8 cellular contexts compared by ENCODE assay signal in the genomic region with DNA sequence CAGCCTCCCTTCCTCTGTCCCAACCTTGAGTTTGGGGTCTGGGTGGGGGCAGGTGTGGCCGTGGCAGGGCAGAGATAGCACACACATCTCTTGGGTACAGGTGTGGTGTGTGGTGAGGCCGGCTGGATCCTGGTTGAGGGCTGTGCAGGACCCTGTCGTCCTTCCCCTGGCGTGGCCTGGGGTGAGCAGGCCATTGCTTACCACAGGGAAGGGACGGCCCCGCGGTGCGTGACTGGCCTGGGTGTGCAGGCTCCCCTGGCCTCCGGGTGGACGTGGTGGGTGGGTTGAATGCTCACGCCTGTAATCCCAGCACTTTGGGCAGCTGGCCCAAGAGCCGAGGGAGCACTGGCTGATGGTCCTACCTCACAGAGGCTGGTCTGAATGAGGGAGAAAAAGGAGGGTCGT. TPM values are rescaled to one million over a fixed set of nuclear protein-coding genes. Genes with fewer than 3 reads are reported as not detected.
DNase-seq lines count a peak whose midpoint lies in the region; ATAC-seq, FAIRE-seq and TF ChIP-seq lines count a peak whose summit lies in the region.
"Had no signal": no experiment of that assay in that cellular context is flagged by ENCODE, and none has a peak within 500 bp of the region (broad histone marks: within the 10 kb centered on the region; RNA-seq: fewer than 3 reads in every experiment).

No MANE protein-coding gene starts in this region.

- no peak overlapping the region for H2AFZ ChIP-seq in keratinocyte (ENCODE audit: control insufficient read depth, low read length)

- H3K36me3 Mint-ChIP-seq in HFFc6 (ENCODE audit: low read depth) = no peaks in the 10 kb centered on the region
- H3K36me3 Mint-ChIP-seq in activated naive CD8-positive, alpha-beta T cell treated with anti-CD3 and anti-CD28 coated beads, Interleukin-2, amount 10 ng/mL, durations not matched to agents 7 days and 5 days = no peaks in the 10 kb centered on the region

- H3K4me2 ChIP-seq in keratinocyte (ENCODE audit: control insufficient read depth, extremely low read depth, insufficient read depth, low read depth, low read length) = peak overlapping the region; percentile 83

- H3K4me1 ChIP-seq in keratinocyte (ENCODE audit: control insufficient read depth, extremely low read depth, insufficient read depth, low read length) = peaks cover 20% of the 10 kb centered on the region

- no peaks in the 10 kb centered on the region for H3K27me3 ChIP-seq in keratinocyte (ENCODE audit: control insufficient read depth, extremely low read depth, insufficient read depth, low read length)

- ATAC-seq in activated naive CD8-positive, alpha-beta T cell treated with anti-CD3 and anti-CD28 coated beads, Interleukin-2, amount 10 ng/mL, durations not matched to agents 7 days and 5 days (ENCODE audit: low read depth) = no peak
- ATAC-seq in stimulated activated naive CD8-positive, alpha-beta T cell treated with anti-CD3 and anti-CD28 coated beads, Interleukin-15, amount 100 ng/mL, for 72 hours = no peak
- no peak for ATAC-seq in HG03025 (IDR thresholded peaks at IDR 0.05; ENCODE audit: low FRiP score, unreplicated experiment)

- DNase-seq in HFFc6 = no peak
- no peak for DNase-seq in activated naive CD8-positive, alpha-beta T cell treated with anti-CD3 and anti-CD28 coated beads, Interleukin-2, amount 10 ng/mL, durations not matched to agents 7 days and 5 days
- DNase-seq in keratinocyte (ENCODE audit: low read depth, low spot score) = no peak
- no peak for DNase-seq in stimulated activated naive CD8-positive, alpha-beta T cell treated with anti-CD3 and anti-CD28 coated beads, Interleukin-15, amount 100 ng/mL, for 72 hours
- DNase-seq in hepatic stellate cell (ENCODE audit: low spot score) = no peak
- no peak for DNase-seq in NCI-H1436 (lab: John Stamatoyannopoulos, UW)
- DNase-seq: activated CD4-positive, alpha-beta T cell treated with anti-CD3 and anti-CD28 coated beads for 1 hour had no signal

- H3K27ac Mint-ChIP-seq in HFFc6 = peak overlapping the region; percentile 13
- no peak overlapping the region for H3K27ac Mint-ChIP-seq in activated naive CD8-positive, alpha-beta T cell treated with anti-CD3 and anti-CD28 coated beads, Interleukin-2, amount 10 ng/mL, durations not matched to agents 7 days and 5 days
- H3K27ac Mint-ChIP-seq in stimulated activated naive CD8-positive, alpha-beta T cell treated with anti-CD3 and anti-CD28 coated beads, Interleukin-15, amount 100 ng/mL, for 72 hours = peak overlapping the region; percentile 8 to 82

- peaks cover 0 to 5% of the 10 kb centered on the region in 2 experiments for H3K36me3 ChIP-seq in keratinocyte (ENCODE audit: control insufficient read depth in 2 of 2, extremely low read depth in 1 of 2, insufficient read depth in 2 of 2, low read length in 2 of 2)

- no peak for TF ChIP-seq CTCF in HFFc6 (IDR thresholded peaks at IDR 0.05)
- no peak for TF ChIP-seq CTCF in keratinocyte (optimal IDR thresholded peaks at IDR 0.05 in 1 of 3, IDR thresholded peaks at IDR 0.05 in 1 of 3, conservative IDR thresholded peaks at IDR 0.05 in 1 of 3; ENCODE audit: extremely low read depth in 1 of 3, insufficient read depth in 2 of 3, low read length in 3 of 3)

- H3K4me3 Mint-ChIP-seq in HFFc6 = peak overlapping the region; percentile 82
- peak overlapping the region; percentile 83 for H3K4me3 Mint-ChIP-seq in activated naive CD8-positive, alpha-beta T cell treated with anti-CD3 and anti-CD28 coated beads, Interleukin-2, amount 10 ng/mL, durations not matched to agents 7 days and 5 days
- peak overlapping the region; percentile 76 to 84 for H3K4me3 Mint-ChIP-seq in stimulated activated naive CD8-positive, alpha-beta T cell treated with anti-CD3 and anti-CD28 coated beads, Interleukin-15, amount 100 ng/mL, for 72 hours

- peak overlapping the region; percentile 68 to 91 (median 68) for H3K4me3 ChIP-seq in keratinocyte (ENCODE audit: control insufficient read depth in 2 of 3, extremely low read depth in 1 of 3, insufficient read depth in 2 of 3, low read depth in 1 of 3, low read length in 3 of 3)

- peaks cover 42% of the 10 kb centered on the region for H3K79me2 ChIP-seq in keratinocyte (ENCODE audit: control insufficient read depth, insufficient read depth, low read length)

- H3K4me1 Mint-ChIP-seq in HFFc6 (ENCODE audit: low read depth) = peaks cover 19% of the 10 kb centered on the region
- H3K4me1 Mint-ChIP-seq in activated naive CD8-positive, alpha-beta T cell treated with anti-CD3 and anti-CD28 coated beads, Interleukin-2, amount 10 ng/mL, durations not matched to agents 7 days and 5 days = peaks cover 18% of the 10 kb centered on the region
- peaks cover 42% of the 10 kb centered on the region for H3K4me1 Mint-ChIP-seq in stimulated activated naive CD8-positive, alpha-beta T cell treated with anti-CD3 and anti-CD28 coated beads, Interleukin-15, amount 100 ng/mL, for 72 hours

- no peaks in the 10 kb centered on the region for H3K9me1 ChIP-seq in keratinocyte (ENCODE audit: control insufficient read depth, extremely low read depth, insufficient read depth, low read length)

- dilution Hi-C loops in keratinocyte (cut with MboI; ENCODE audit: extremely low pct_ligation_motif_present, low sequenced_read_pairs) = no loop called here

- peak; percentile 5 for FAIRE-seq in keratinocyte (lab: Jason Lieb, UNC)

- H4K20me1 ChIP-seq in keratinocyte (ENCODE audit: control insufficient read depth, extremely low read depth, insufficient read depth, low read length) = no peaks in the 10 kb centered on the region

- peaks cover 4% of the 10 kb centered on the region; the same call in 1 of the 2 replicates for H3K27me3 Mint-ChIP-seq in HFFc6 (ENCODE audit: insufficient read depth)
- peaks cover 2% of the 10 kb centered on the region for H3K27me3 Mint-ChIP-seq in activated naive CD8-positive, alpha-beta T cell treated with anti-CD3 and anti-CD28 coated beads, Interleukin-2, amount 10 ng/mL, durations not matched to agents 7 days and 5 days
- no peaks in the 10 kb centered on the region for H3K27me3 Mint-ChIP-seq in stimulated activated naive CD8-positive, alpha-beta T cell treated with anti-CD3 and anti-CD28 coated beads, Interleukin-15, amount 100 ng/mL, for 72 hours

- H3K9ac ChIP-seq in keratinocyte (ENCODE audit: control insufficient read depth, extremely low read depth, insufficient read depth, low read length) = peak overlapping the region; percentile 70

- no peaks in the 10 kb centered on the region for H3K9me3 ChIP-seq in keratinocyte (ENCODE audit: control insufficient read depth, low read depth, low read length)

- H3K9me3 Mint-ChIP-seq in HFFc6 = no peaks in the 10 kb centered on the region
- H3K9me3 Mint-ChIP-seq in activated naive CD8-positive, alpha-beta T cell treated with anti-CD3 and anti-CD28 coated beads, Interleukin-2, amount 10 ng/mL, durations not matched to agents 7 days and 5 days = no peaks in the 10 kb centered on the region
- H3K9me3 Mint-ChIP-seq in stimulated activated naive CD8-positive, alpha-beta T cell treated with anti-CD3 and anti-CD28 coated beads, Interleukin-15, amount 100 ng/mL, for 72 hours = no peaks in the 10 kb centered on the region

- H3K27ac ChIP-seq in keratinocyte (ENCODE audit: control insufficient read depth, insufficient read depth, low read length) = peak overlapping the region; percentile 6

- POLR2A ChIA-PET in activated naive CD8-positive, alpha-beta T cell treated with anti-CD3 and anti-CD28 coated beads, Interleukin-2, amount 10 ng/mL, durations not matched to agents 7 days and 5 days (lab: Charles Lee) = interaction anchor here (2.4 kb wide), 1 partner anchor 12 kb away, joined by 16 read pairs; a partner anchor contains a TSS

RNA-seq across cellular contexts. Expression of a gene that starts 1.2 kb away (rescaled TPM):
- total RNA-seq in HFFc6 (2021; fragmentation: NEBNext Ultra II Directional; extraction: Animal tissue kit (Norgen Biotek cat#: 25700)) = 10 to 100 TPM; 15.9 to 18.2 (median 17.1) TPM
- total RNA-seq in activated naive CD8-positive, alpha-beta T cell treated with anti-CD3 and anti-CD28 coated beads, Interleukin-2, amount 10 ng/mL, durations not matched to agents 7 days and 5 days = 10 to 100 TPM; 62.8 to 64.6 TPM
- polyA plus RNA-seq in keratinocyte = 94.7 to 163 TPM (median 102 TPM) in 3 replicates
- 109 TPM for polyA plus RNA-seq in keratinocyte (2011; ENCODE audit: low read depth)
- 66.6 and 112 TPM in 2 replicates for polyA plus RNA-seq in keratinocyte (2011; cell fraction: cytosol; rRNA removed)
- polyA plus RNA-seq in keratinocyte (2011; cell fraction: nucleus; rRNA removed) = 352 and 475 TPM in 2 replicates
- 76.1 and 101 TPM in 2 replicates for polyA plus RNA-seq in keratinocyte (2012; ENCODE audit: low replicate concordance)
- 102 to 286 TPM (median 125 TPM) in 3 replicates for polyA minus RNA-seq in keratinocyte
- 104 TPM for polyA minus RNA-seq in keratinocyte (2011; cell fraction: cytosol; rRNA and poly(A)+ RNA removed)
- polyA minus RNA-seq in keratinocyte (2011; cell fraction: nucleus; rRNA and poly(A)+ RNA removed) = 120 and 135 TPM in 2 replicates

RNA-seq across cellular contexts. Expression of a gene that starts 12.1 kb away (rescaled TPM):
- 100 to 1,000 TPM in 1 of 6 experiments, 10 to 100 TPM in 5; 41.0 to 116 (median 46.9) TPM for total RNA-seq in HFFc6 (2021; fragmentation: NEBNext Ultra II Directional; extraction: Animal tissue kit (Norgen Biotek cat#: 25700))
- total RNA-seq in activated naive CD8-positive, alpha-beta T cell treated with anti-CD3 and anti-CD28 coated beads, Interleukin-2, amount 10 ng/mL, durations not matched to agents 7 days and 5 days = 100 to 1,000 TPM; 111 to 118 TPM
- polyA plus RNA-seq in keratinocyte = 25.4 to 34.0 TPM (median 25.9 TPM) in 3 replicates
- polyA plus RNA-seq in keratinocyte (2011; ENCODE audit: low read depth) = 51.6 TPM
- 16.1 and 29.6 TPM in 2 replicates for polyA plus RNA-seq in keratinocyte (2011; cell fraction: cytosol; rRNA removed)
- polyA plus RNA-seq in keratinocyte (2011; cell fraction: nucleus; rRNA removed) = 50.8 and 71.4 TPM in 2 replicates
- polyA plus RNA-seq in keratinocyte (2012; ENCODE audit: low replicate concordance) = 21.1 and 37.2 TPM in 2 replicates
- polyA minus RNA-seq in keratinocyte = 42.0 to 105 TPM (median 52.4 TPM) in 3 replicates
- polyA minus RNA-seq in keratinocyte (2011; cell fraction: cytosol; rRNA and poly(A)+ RNA removed) = 43.7 TPM
- polyA minus RNA-seq in keratinocyte (2011; cell fraction: nucleus; rRNA and poly(A)+ RNA removed) = 61.2 and 82.5 TPM in 2 replicates

RNA-seq across cellular contexts. Expression of a gene that starts 16.4 kb away (rescaled TPM):
- 10 to 100 TPM; 23.9 to 34.4 (median 25.4) TPM for total RNA-seq in HFFc6 (2021; fragmentation: NEBNext Ultra II Directional; extraction: Animal tissue kit (Norgen Biotek cat#: 25700))
- total RNA-seq in activated naive CD8-positive, alpha-beta T cell treated with anti-CD3 and anti-CD28 coated beads, Interleukin-2, amount 10 ng/mL, durations not matched to agents 7 days and 5 days = 10 to 100 TPM; 31.3 to 33.0 TPM
- polyA plus RNA-seq in keratinocyte = 25.8 to 28.1 TPM (median 27.8 TPM) in 3 replicates
- polyA plus RNA-seq in keratinocyte (2011; ENCODE audit: low read depth) = 19.0 TPM
- 13.6 and 24.5 TPM in 2 replicates for polyA plus RNA-seq in keratinocyte (2011; cell fraction: cytosol; rRNA removed)
- 27.6 and 29.4 TPM in 2 replicates for polyA plus RNA-seq in keratinocyte (2011; cell fraction: nucleus; rRNA removed)
- polyA plus RNA-seq in keratinocyte (2012; ENCODE audit: low replicate concordance) = 27.3 and 30.2 TPM in 2 replicates
- 9.5 to 21.9 TPM (median 11.2 TPM) in 3 replicates for polyA minus RNA-seq in keratinocyte
- polyA minus RNA-seq in keratinocyte (2011; cell fraction: cytosol; rRNA and poly(A)+ RNA removed) = 17.8 TPM
- 7.1 and 7.8 TPM in 2 replicates for polyA minus RNA-seq in keratinocyte (2011; cell fraction: nucleus; rRNA and poly(A)+ RNA removed)

RNA-seq across cellular contexts. Expression of a gene that starts 28.0 kb away (rescaled TPM):
- 10 to 100 TPM; 18.2 to 20.7 (median 20.1) TPM for total RNA-seq in HFFc6 (2021; fragmentation: NEBNext Ultra II Directional; extraction: Animal tissue kit (Norgen Biotek cat#: 25700))
- 10 to 100 TPM; 49.1 to 49.2 TPM for total RNA-seq in activated naive CD8-positive, alpha-beta T cell treated with anti-CD3 and anti-CD28 coated beads, Interleukin-2, amount 10 ng/mL, durations not matched to agents 7 days and 5 days
- polyA plus RNA-seq in keratinocyte = 25.3 to 32.4 TPM (median 26.2 TPM) in 3 replicates
- 20.2 TPM for polyA plus RNA-seq in keratinocyte (2011; ENCODE audit: low read depth)
- 16.1 and 19.9 TPM in 2 replicates for polyA plus RNA-seq in keratinocyte (2011; cell fraction: cytosol; rRNA removed)
- 68.3 and 79.1 TPM in 2 replicates for polyA plus RNA-seq in keratinocyte (2011; cell fraction: nucleus; rRNA removed)
- polyA plus RNA-seq in keratinocyte (2012; ENCODE audit: low replicate concordance) = 16.9 and 26.9 TPM in 2 replicates
- polyA minus RNA-seq in keratinocyte = 17.8 to 19.1 TPM (median 19.0 TPM) in 3 replicates
- 13.0 TPM for polyA minus RNA-seq in keratinocyte (2011; cell fraction: cytosol; rRNA and poly(A)+ RNA removed)
- 15.3 and 20.4 TPM in 2 replicates for polyA minus RNA-seq in keratinocyte (2011; cell fraction: nucleus; rRNA and poly(A)+ RNA removed)

RNA-seq across cellular contexts. Expression of a gene that starts 55.1 kb away (rescaled TPM):
- 10 to 100 TPM; 48.4 to 67.7 (median 57.3) TPM for total RNA-seq in HFFc6 (2021; fragmentation: NEBNext Ultra II Directional; extraction: Animal tissue kit (Norgen Biotek cat#: 25700))
- 10 to 100 TPM; 58.8 to 64.4 TPM for total RNA-seq in activated naive CD8-positive, alpha-beta T cell treated with anti-CD3 and anti-CD28 coated beads, Interleukin-2, amount 10 ng/mL, durations not matched to agents 7 days and 5 days
- 18.1 to 33.0 TPM (median 21.0 TPM) in 3 replicates for polyA plus RNA-seq in keratinocyte
- polyA plus RNA-seq in keratinocyte (2011; ENCODE audit: low read depth) = 39.7 TPM
- 12.6 and 45.9 TPM in 2 replicates for polyA plus RNA-seq in keratinocyte (2011; cell fraction: cytosol; rRNA removed)
- polyA plus RNA-seq in keratinocyte (2011; cell fraction: nucleus; rRNA removed) = 9.0 and 17.7 TPM in 2 replicates
- 37.7 and 52.2 TPM in 2 replicates for polyA plus RNA-seq in keratinocyte (2012; ENCODE audit: low replicate concordance)
- 3.0 to 4.9 TPM (median 4.2 TPM) in 3 replicates for polyA minus RNA-seq in keratinocyte
- polyA minus RNA-seq in keratinocyte (2011; cell fraction: cytosol; rRNA and poly(A)+ RNA removed) = 47.8 TPM
- polyA minus RNA-seq in keratinocyte (2011; cell fraction: nucleus; rRNA and poly(A)+ RNA removed) = 4.0 and 6.6 TPM in 2 replicates
